In the genomic region with DNA sequence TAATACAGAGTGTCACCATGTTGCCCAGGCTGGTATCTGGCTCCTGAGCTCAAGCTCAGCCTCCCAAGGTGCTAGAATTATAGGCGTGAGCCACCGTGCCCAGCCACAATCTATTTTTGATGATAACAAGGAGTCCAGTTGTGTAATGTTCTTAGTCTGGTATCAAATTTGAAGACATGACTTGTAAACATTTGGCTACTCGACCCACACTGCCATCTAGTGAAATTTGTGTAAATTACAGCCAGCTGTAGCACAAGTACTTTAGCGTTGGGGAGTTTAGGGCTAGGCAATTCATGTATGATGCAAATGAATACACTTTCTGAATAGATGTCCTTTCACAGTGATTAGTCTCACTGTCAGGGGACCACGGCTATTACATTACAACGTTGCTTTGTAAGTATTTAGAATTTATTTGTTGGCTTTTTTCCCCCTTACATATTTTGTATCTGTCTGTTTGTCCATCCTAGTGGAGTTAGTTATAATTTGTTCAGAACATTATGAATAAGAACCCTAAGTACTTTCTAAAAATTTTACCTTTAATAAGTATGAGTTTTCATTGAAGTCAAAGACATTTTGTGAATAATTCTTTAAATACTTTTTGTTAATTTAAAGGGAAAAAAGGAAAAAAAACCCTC, we compare ENCODE assay signal across 8 cellular contexts.
DNase-seq lines count a peak whose midpoint lies in the region; ATAC-seq and TF ChIP-seq lines count a peak whose summit lies in the region.

No MANE protein-coding gene starts in this region.

- TF ChIP-seq CTCF in right atrium auricular region (IDR thresholded peaks at IDR 0.05) (peak; percentile 85 to 91), gastrocnemius medialis (IDR thresholded peaks at IDR 0.05 in 4 of 5, conservative IDR thresholded peaks at IDR 0.05 in 1 of 5) (peak; percentile 86 to 93 (median 91))

- no peak overlapping the region for H3K4me3 ChIP-seq in right atrium auricular region
- no peak overlapping the region for H3K4me3 ChIP-seq in gastrocnemius medialis

- in situ Hi-C loops in gastrocnemius medialis (cut with MboI; ENCODE audit: low sequenced_read_pairs in 4 of 4) = loop anchor here (5.0 to 25.0 kb wide), 6 partner anchors 152 to 341 kb away; no protein-coding TSS in a partner anchor

- ATAC-seq in HG02763 (IDR thresholded peaks at IDR 0.05; ENCODE audit: unreplicated experiment) (peak; percentile 83), gastrocnemius medialis (peak; percentile 100)

- DNase-seq in activated CD8-positive, alpha-beta memory T cell treated with anti-CD3 and anti-CD28 coated beads for 24 hours = peak; percentile 65
- DNase-seq in activated CD8-positive, alpha-beta memory T cell treated with anti-CD3 and anti-CD28 coated beads, Interleukin-2, amount 50 U/mL, for 48 hours = no peak
- DNase-seq in NCI-H1105 (lab: John Stamatoyannopoulos, UW) (peak; percentile 75), SKM-1 treated with dmso at 0.1 percent for 144 hours (lab: John Stamatoyannopoulos, UW; ENCODE audit: unreplicated experiment) (peak; percentile 75), amniotic stem cell (lab: John Stamatoyannopoulos, UW) (peak; percentile 28), right atrium auricular region (ENCODE audit: low spot score) (peak; percentile 73), gastrocnemius medialis (peak; percentile 80 to 82)

- H3K36me3 ChIP-seq in right atrium auricular region (no peaks in the 10 kb centered on the region), gastrocnemius medialis (no peaks in the 10 kb centered on the region)

- no peak overlapping the region for H3K27ac ChIP-seq in right atrium auricular region
- peak overlapping the region in 3 of 4 donors; percentile 64 to 70 (median 69) for H3K27ac ChIP-seq in gastrocnemius medialis

- H3K4me1 ChIP-seq in right atrium auricular region = peaks cover 0 to 10% of the 10 kb centered on the region in 2 donors
- peaks cover 6 to 7% of the 10 kb centered on the region in 2 donors for H3K4me1 ChIP-seq in gastrocnemius medialis

- TF ChIP-seq POLR2A in gastrocnemius medialis (IDR thresholded peaks at IDR 0.05) = no peak

- intact Hi-C loops in gastrocnemius medialis (cut with DNase I; ENCODE audit: low total_unique reads) = loop anchor here (1.0 to 10.0 kb wide), 5 partner anchors 158 to 338 kb away; a partner anchor contains a TSS

- no peaks in the 10 kb centered on the region for H3K27me3 ChIP-seq in right atrium auricular region
- H3K27me3 ChIP-seq in gastrocnemius medialis = no peaks in the 10 kb centered on the region

- no peaks in the 10 kb centered on the region for H3K9me3 ChIP-seq in right atrium auricular region
- no peaks in the 10 kb centered on the region for H3K9me3 ChIP-seq in gastrocnemius medialis

Comparison
In these comparisons a context has a peak if more than half of its experiments do, and no peak if none do; other contexts are left out.
1. H3K27ac ChIP-seq: peak in gastrocnemius medialis (3 of 4); none in right atrium auricular region (0 of 2).